ENCODE assay signal across 9 cellular contexts in genomic region chr19:17556995-17557394, GRCh38. TPM values are rescaled to one million over a fixed set of nuclear protein-coding genes. Genes with fewer than 3 reads are reported as not detected.
A peak's percentile ranks its signal among the peaks of the same experiment; 100 is the strongest.
DNase-seq lines count a peak whose midpoint lies in the region; ATAC-seq, FAIRE-seq and TF ChIP-seq lines count a peak whose summit lies in the region.
"Had no signal": no experiment of that assay in that cellular context is flagged by ENCODE, and none has a peak within 500 bp of the region (broad histone marks: within the 10 kb centered on the region; RNA-seq: fewer than 3 reads in every experiment).

No MANE protein-coding gene starts in this region.

- peaks cover 7% of the 10 kb centered on the region; the same call in 1 of the 2 replicates for H3K36me3 Mint-ChIP-seq in HFFc6 (ENCODE audit: low read depth)

- BruUV-seq in GM12878 (replicated peaks; lab: Mats Ljungman, UMichigan): TSS peak; percentile 79

- H3K9me3 ChIP-seq in GM12878 (replicated peaks; ENCODE audit: control insufficient read depth, insufficient read depth, low read length) (no peaks in the 10 kb centered on the region), mucosa of rectum (ENCODE audit: control insufficient read depth in 2 of 2, low read length in 2 of 2) (no peaks in the 10 kb centered on the region), tibial artery (no peaks in the 10 kb centered on the region)

- H3K27ac Mint-ChIP-seq in HFFc6: no peak overlapping the region

- H3K27me3 ChIP-seq in GM12878 (replicated peaks in 1 of 2; ENCODE audit: control insufficient read depth in 2 of 2, insufficient read depth in 2 of 2, low read length in 1 of 2) (no peaks in the 10 kb centered on the region), mucosa of rectum (ENCODE audit: control insufficient read depth in 2 of 2, insufficient read depth in 2 of 2, low read length in 2 of 2) (no peaks in the 10 kb centered on the region), tibial artery (no peaks in the 10 kb centered on the region)

- in situ Hi-C loops in GM12878 (cut with MboI): no loop called here

- H3K27ac ChIP-seq in GM12878 (ENCODE audit: control insufficient read depth, insufficient read depth): no peak overlapping the region
- peak overlapping the region in 1 of 2 donors; percentile 92 for H3K27ac ChIP-seq in mucosa of rectum (ENCODE audit: low read depth in 2 of 2, low read length in 2 of 2)
- H3K27ac ChIP-seq in tibial artery: no peak overlapping the region

- DNase-seq in AG04449 (ENCODE audit: low read depth, low spot score) (no peak), HFFc6 (no peak), GM12878 (ENCODE audit: low read depth, low spot score) (no peak), amniotic stem cell (lab: John Stamatoyannopoulos, UW) (no peak), GM19238 (ENCODE audit: insufficient read length, low spot score) (no peak), tibial artery (no peak)

- RAD21 ChIA-PET in GM12878 (lab: Charles Lee; ENCODE audit: unreplicated experiment): interaction anchor here (0.8 to 0.9 kb wide), 3 partner anchors 46 to 116 kb away, joined by 3 to 6 read pairs (median 3); partner anchors contain the start of gene PGLS

- peak overlapping the region; percentile 91 for H3K4me3 Mint-ChIP-seq in HFFc6

- ATAC-seq in GM12878 (no peak), HG03354 (IDR thresholded peaks at IDR 0.05; ENCODE audit: poor library complexity, severe bottlenecking, unreplicated experiment) (no peak)

- H3K9ac ChIP-seq in GM12878 (ENCODE audit: control insufficient read depth, insufficient read depth, low read length) (0 out of 2 replicates have a peak overlapping the region, but pooled peaks have one; percentile 92), mucosa of rectum (ENCODE audit: low read depth in 1 of 2, low read length in 2 of 2) (peak overlapping the region in 1 of 2 donors; percentile 84)

- 83% methylated on average over 7 of the region's 7 CpGs for WGBS in GM12878 (ENCODE audit: insufficient coverage, insufficient replicate concordance, low lambda C conversion rate, missing lambda C conversion rate)

- CTCF ChIA-PET in AG04449 (lab: Yijun Ruan, JAX): interaction anchor here (0.9 to 2.1 kb wide), 4 partner anchors 12 to 19 kb away, joined by 3 to 8 read pairs (median 8); no protein-coding TSS in a partner anchor
- CTCF ChIA-PET in GM12878 (lab: Yijun Ruan, JAX): interaction anchor here (0.6 to 3.5 kb wide), 9 partner anchors 11 to 398 kb away, joined by 3 to 21 read pairs (median 4); partner anchors contain the start of gene PGLS

- no peak overlapping the region for H2AFZ ChIP-seq in GM12878 (ENCODE audit: control insufficient read depth, low read depth, low read length)

- peak overlapping the region; percentile 87 for H3K4me3 ChIP-seq in AG04449 (ENCODE audit: low read depth, low read length)
- H3K4me3 ChIP-seq in GM12878: peak overlapping the region; percentile 88
- peak overlapping the region; percentile 86 to 87 for H3K4me3 ChIP-seq in mucosa of rectum (ENCODE audit: low read length in 2 of 2)
- H3K4me3 ChIP-seq in tibial artery: peak overlapping the region in 1 of 2 donors; percentile 80

- intact Hi-C loops in GM12878 (cut with micrococcal nuclease; ENCODE audit: unreplicated experiment) (loop anchor here (5.0 kb wide), 1 partner anchor 45 kb away; the partner anchor contains the start of gene PGLS), tibial artery (cut with DNase I; ENCODE audit: low total_unique reads) (loop anchor here (5.0 kb wide), 1 partner anchor 45 kb away; the partner anchor contains the start of gene PGLS)

- H3K9me3 Mint-ChIP-seq in HFFc6: no peaks in the 10 kb centered on the region

- H3K36me3 ChIP-seq in GM12878 (ENCODE audit: control insufficient read depth in 2 of 2, insufficient read depth in 2 of 2, low read length in 1 of 2) (peaks cover 6 to 7% of the 10 kb centered on the region in 2 experiments; a peak in 3 of 4 replicates), mucosa of rectum (ENCODE audit: control insufficient read depth in 2 of 2, insufficient read depth in 2 of 2, low read length in 2 of 2) (peaks cover 10 to 16% of the 10 kb centered on the region in 2 donors), tibial artery (peaks cover 24 to 36% (median 30%) of the 10 kb centered on the region in 3 donors)

- no peaks in the 10 kb centered on the region for H4K20me1 ChIP-seq in GM12878 (ENCODE audit: control insufficient read depth, insufficient read depth)

- TF ChIP-seq EP300 in GM12878 (IDR thresholded peaks at IDR 0.05; ENCODE audit: borderline replicate concordance in 1 of 2, control insufficient read depth in 1 of 2, low read depth in 2 of 2, low read length in 2 of 2): no peak

- H3K4me2 ChIP-seq in GM12878 (ENCODE audit: control insufficient read depth, insufficient read depth): peak overlapping the region; percentile 61

- H3K27me3 Mint-ChIP-seq in HFFc6 (ENCODE audit: insufficient read depth): no peaks in the 10 kb centered on the region

- TF ChIP-seq POLR2A in GM12878 (IDR thresholded peaks at IDR 0.05; ENCODE audit: low read depth, low read length): no peak

- TF ChIP-seq RAD21 in GM12878 (IDR thresholded peaks at IDR 0.05; ENCODE audit: insufficient read depth, low read depth, low read length): no peak

- H3K4me1 Mint-ChIP-seq in HFFc6 (ENCODE audit: low read depth): peaks cover 40% of the 10 kb centered on the region

- no peak for FAIRE-seq in GM12878 (lab: Jason Lieb, UNC)
- FAIRE-seq: G401.6 had no signal

- H3K4me1 ChIP-seq in GM12878 (ENCODE audit: control insufficient read depth, insufficient read depth, low read length) (0 out of 2 replicates have a peak, but pooled peaks cover 4% of the 10 kb centered on the region), mucosa of rectum (ENCODE audit: control insufficient read depth in 2 of 2, insufficient read depth in 2 of 2, low read length in 2 of 2) (peaks cover 10 to 13% of the 10 kb centered on the region in 2 donors), tibial artery (peaks cover 0 to 26% (median 16%) of the 10 kb centered on the region in 4 donors)

- H3K79me2 ChIP-seq in GM12878 (ENCODE audit: control insufficient read depth, insufficient read depth, low read length): peaks cover 16% of the 10 kb centered on the region

- SMC1A ChIA-PET in GM12878 (lab: Charles Lee; ENCODE audit: uncharacterized antibody, unreplicated experiment): interaction anchor here (0.6 to 1.8 kb wide), 7 partner anchors 13 to 81 kb away, joined by 3 to 6 read pairs (median 3); partner anchors contain the start of gene PGLS

- TF ChIP-seq CTCF in AG04449 (IDR thresholded peaks at IDR 0.05; ENCODE audit: insufficient read depth, low read length, missing control alignments): no peak
- TF ChIP-seq CTCF in HFFc6 (IDR thresholded peaks at IDR 0.05): no peak
- no peak for TF ChIP-seq CTCF in GM12878 (IDR thresholded peaks at IDR 0.05 in 2 of 3, conservative IDR thresholded peaks at IDR 0.05 in 1 of 3; ENCODE audit: control insufficient read depth in 2 of 3, extremely low read depth in 1 of 3, insufficient read depth in 1 of 3, low read depth in 3 of 3, low read length in 3 of 3)
- TF ChIP-seq CTCF in tibial artery (IDR thresholded peaks at IDR 0.05): no peak

- POLR2A ChIA-PET in AG04449 (lab: Yijun Ruan, JAX) (no interaction called here), GM12878 (lab: Charles Lee) (interaction anchor here (0.5 to 2.0 kb wide), 3 partner anchors 29 to 45 kb away, joined by 3 to 5 read pairs (median 4); partner anchors contain the start of gene PGLS)

TF ChIP-seq in GM12878, 131 proteins besides CTCF, POLR2A, EP300 and RAD21:
- TF ChIP-seq LARP7 (IDR thresholded peaks at IDR 0.05): no peak

RNA-seq across cellular contexts. Expression of gene COLGALT1, which starts 1.5 kb away (rescaled TPM):
- 100 to 1,000 TPM; 102 to 115 (median 106) TPM for total RNA-seq in HFFc6 (2021; fragmentation: NEBNext Ultra II Directional; extraction: Animal tissue kit (Norgen Biotek cat#: 25700))
- 46.9 and 53.4 TPM in 2 replicates for total RNA-seq in GM12878 (2013; cell fraction: nucleolus; rRNA removed)
- total RNA-seq in GM12878 (2014; rRNA removed) (24.4 and 30.4 TPM in 2 replicates), GM12878 (2014; rRNA removed; fragmentation: Illumina TruSeq; extraction: Trizol) (16.4 and 17.0 TPM in 2 replicates), GM12878 (2021) (40.5 and 44.7 TPM in 2 replicates)
- 14.5 TPM for polyA plus RNA-seq in GM12878 (2011; ENCODE audit: low read depth)
- polyA plus RNA-seq in GM12878 (2011; rRNA removed) (40.4 and 78.8 TPM in 2 replicates), GM12878 (2014; fragmentation: Illumina TruSeq; extraction: Trizol) (31.4 and 35.7 TPM in 2 replicates), GM12878 (2014; fragmentation: Nextera tagmentation; extraction: Ambion mirVana) (1 to 10 TPM; 1.2 to 3.5 TPM), GM12878 (2014; rRNA removed) (41.8 and 44.3 TPM in 2 replicates), GM12878 (2016; fragmentation: Nextera tagmentation; extraction: Ambion mirVana) (10 to 100 TPM; 22.3 to 29.2 TPM)
- 61.6 and 90.8 TPM in 2 replicates for polyA plus RNA-seq in GM12878 (2011; cell fraction: cytosol; rRNA removed)
- polyA plus RNA-seq in GM12878 (2011; cell fraction: nucleus; rRNA removed): 168 and 200 TPM in 2 replicates
- 23.4 and 37.5 TPM in 2 replicates for polyA plus RNA-seq in GM12878 (2012)
- polyA minus RNA-seq in GM12878 (2011; rRNA and poly(A)+ RNA removed): 54.4 and 74.8 TPM in 2 replicates
- polyA minus RNA-seq in GM12878 (2011; cell fraction: cytosol; rRNA and poly(A)+ RNA removed): 23.5 and 29.9 TPM in 2 replicates
- 17.7 and 32.1 TPM in 2 replicates for polyA minus RNA-seq in GM12878 (2011; cell fraction: nucleus; rRNA and poly(A)+ RNA removed)

RNA-seq across cellular contexts. Expression of gene PGLS, which starts 45.5 kb away (rescaled TPM):
- total RNA-seq in HFFc6 (2021; fragmentation: NEBNext Ultra II Directional; extraction: Animal tissue kit (Norgen Biotek cat#: 25700)): 100 to 1,000 TPM in 1 of 6 experiments, 10 to 100 TPM in 5; 90.6 to 101 (median 95.2) TPM
- total RNA-seq in GM12878 (2013; cell fraction: nucleolus; rRNA removed): 26.8 and 30.3 TPM in 2 replicates
- total RNA-seq in GM12878 (2014; rRNA removed): 74.9 and 89.3 TPM in 2 replicates
- total RNA-seq in GM12878 (2014; rRNA removed; fragmentation: Illumina TruSeq; extraction: Trizol): 37.4 and 41.5 TPM in 2 replicates
- total RNA-seq in GM12878 (2021): 132 TPM in 2 replicates
- polyA plus RNA-seq in GM12878 (2011; ENCODE audit: low read depth): 26.0 TPM
- polyA plus RNA-seq in GM12878 (2011; rRNA removed): 14.9 and 32.6 TPM in 2 replicates
- polyA plus RNA-seq in GM12878 (2011; cell fraction: cytosol; rRNA removed): 54.2 and 80.4 TPM in 2 replicates
- polyA plus RNA-seq in GM12878 (2011; cell fraction: nucleus; rRNA removed): 63.6 and 66.2 TPM in 2 replicates
- polyA plus RNA-seq in GM12878 (2012): 74.7 and 91.6 TPM in 2 replicates
- 18.2 and 44.1 TPM in 2 replicates for polyA plus RNA-seq in GM12878 (2014; fragmentation: Illumina TruSeq; extraction: Trizol)
- polyA plus RNA-seq in GM12878 (2014; fragmentation: Nextera tagmentation; extraction: Ambion mirVana): 1 to 10 TPM; 1.4 to 8.6 TPM
- 136 and 139 TPM in 2 replicates for polyA plus RNA-seq in GM12878 (2014; rRNA removed)
- 100 to 1,000 TPM; 101 to 114 TPM for polyA plus RNA-seq in GM12878 (2016; fragmentation: Nextera tagmentation; extraction: Ambion mirVana)
- 25.2 and 56.2 TPM in 2 replicates for polyA minus RNA-seq in GM12878 (2011; rRNA and poly(A)+ RNA removed)
- 20.8 and 36.4 TPM in 2 replicates for polyA minus RNA-seq in GM12878 (2011; cell fraction: cytosol; rRNA and poly(A)+ RNA removed)
- 18.1 and 28.7 TPM in 2 replicates for polyA minus RNA-seq in GM12878 (2011; cell fraction: nucleus; rRNA and poly(A)+ RNA removed)
